13 cellular contexts compared by ENCODE assay signal in genomic region chr15:35082371-35083348, GRCh38. TPM values are rescaled to one million over a fixed set of nuclear protein-coding genes. Genes with fewer than 3 reads are reported as not detected.
DNase-seq lines count a peak whose midpoint lies in the region; ATAC-seq, FAIRE-seq and TF ChIP-seq lines count a peak whose summit lies in the region.
"Not testable (repeated sequence)": the region's sequence is repeated elsewhere in the genome, so short reads cannot be mapped to it uniquely, and the experiment has no call there.
"Had no signal": no experiment of that assay in that cellular context is flagged by ENCODE, and none has a peak within 500 bp of the region (broad histone marks: within the 10 kb centered on the region; RNA-seq: fewer than 3 reads in every experiment).

No MANE protein-coding gene starts in this region.

- not testable (repeated sequence) for H3K4me1 ChIP-seq in K562 (replicated peaks in 1 of 2; ENCODE audit: control insufficient read depth in 2 of 2, insufficient read depth in 2 of 2, low read length in 2 of 2); neuronal stem cell (ENCODE audit: control insufficient read depth in 2 of 2, insufficient read depth in 1 of 2, low read depth in 1 of 2, low read length in 2 of 2)
- peaks cover 18% of the 10 kb centered on the region for H3K4me1 ChIP-seq in HepG2 (ENCODE audit: insufficient read depth, low read length)

- H3K4me3 ChIP-seq in K562; HepG2 (replicated peaks in 1 of 3; ENCODE audit: insufficient read depth in 1 of 3, low read depth in 2 of 3, low read length in 3 of 3); neuronal stem cell (ENCODE audit: low read length in 2 of 2): not testable (repeated sequence)

- H3K9me3 ChIP-seq in K562 (replicated peaks; ENCODE audit: control insufficient read depth, insufficient read depth, low read depth, low read length); HepG2 (ENCODE audit: low read length); neuronal stem cell (replicated peaks in 1 of 2; ENCODE audit: control insufficient read depth in 2 of 2, insufficient read depth in 1 of 2, low read depth in 1 of 2, low read length in 2 of 2): not testable (repeated sequence)

- not testable (repeated sequence) for H3K9ac ChIP-seq in K562 (ENCODE audit: insufficient read depth in 1 of 2, low read depth in 2 of 2, low read length in 2 of 2); HepG2 (ENCODE audit: insufficient read depth, low read depth, low read length); neuronal stem cell (ENCODE audit: low read depth, low read length, poor library complexity)

- H3K4ac ChIP-seq in neuronal stem cell (ENCODE audit: low read length): not testable (repeated sequence)

- not testable (repeated sequence) for H2AK5ac ChIP-seq in neuronal stem cell (ENCODE audit: low read depth, low read length)

- DNase-seq in GM19239 (ENCODE audit: insufficient read length, low spot score); K562 (ENCODE audit: extremely low read depth in 1 of 4, low spot score in 3 of 4); HepG2 (ENCODE audit: low spot score); neuronal stem cell (ENCODE audit: low spot score): not testable (repeated sequence)

- not testable (repeated sequence) for H3K4me2 ChIP-seq in K562 (ENCODE audit: insufficient read depth, low read length); HepG2 (ENCODE audit: low read depth, low read length); neuronal stem cell (ENCODE audit: insufficient read depth, low read length, poor library complexity, severe bottlenecking)

- not testable (repeated sequence) for H3K9me1 ChIP-seq in K562 (ENCODE audit: control insufficient read depth, insufficient read depth, low read length)

- not testable (repeated sequence) for H4K8ac ChIP-seq in neuronal stem cell (ENCODE audit: low read depth, low read length)

- H4K20me1 ChIP-seq in K562 (replicated peaks; ENCODE audit: control insufficient read depth, insufficient read depth, low read length); HepG2 (ENCODE audit: insufficient read depth, low read length): not testable (repeated sequence)

- peak overlapping the region; percentile 21 for H3K14ac ChIP-seq in neuronal stem cell (ENCODE audit: low read length)

- FAIRE-seq in A204.1 (lab: Jason Lieb, UNC): peak; percentile 32
- peak; percentile 64 for FAIRE-seq in GM19239 (lab: Jason Lieb, UNC)
- peak; percentile 42 for FAIRE-seq in K562 (lab: Jason Lieb, UNC)
- peak; percentile 57 for FAIRE-seq in HepG2 (lab: Jason Lieb, UNC)

- WGBS in K562 (ENCODE audit: insufficient coverage, low coverage, missing lambda C conversion rate): 79% methylated on average over 12 of the region's 36 CpGs
- 76% methylated on average over 17 of the region's 36 CpGs for WGBS in HepG2 (ENCODE audit: low lambda C conversion rate)
- WGBS in neuronal stem cell (ENCODE audit: extremely low coverage in 2 of 2, insufficient read length in 2 of 2, insufficient replicate concordance in 1 of 2), 2 donors: no CpG with 5 or more reads among the region's 36 CpGs

- H4K91ac ChIP-seq in neuronal stem cell (ENCODE audit: low read depth, low read length, poor library complexity): not testable (repeated sequence)

- not testable (repeated sequence) for H2BK120ac ChIP-seq in neuronal stem cell (ENCODE audit: low read depth, low read length)

- not testable (repeated sequence) for H3K27ac ChIP-seq in K562 (ENCODE audit: extremely low read depth, low read depth, low read length); HepG2 (ENCODE audit: extremely low read length, insufficient read depth, low read length); neuronal stem cell (replicated peaks; ENCODE audit: low read length)

- not testable (repeated sequence) for TF ChIP-seq EP300 in K562 (IDR thresholded peaks at IDR 0.05; ENCODE audit: low read length); HepG2 (IDR thresholded peaks at IDR 0.05; ENCODE audit: low read depth in 2 of 2, low read length in 2 of 2); HepG2 (CRISPR knock-in tag; IDR thresholded peaks at IDR 0.05; ENCODE audit: borderline replicate concordance)

- H3K18ac ChIP-seq in neuronal stem cell (ENCODE audit: low read length): not testable (repeated sequence)

- in situ Hi-C loops in K562 (cut with MboI): loop anchor here (25.0 kb wide), 1 partner anchor 205 kb away; no protein-coding TSS in a partner anchor
- in situ Hi-C loops in HepG2 (cut with HindIII; ENCODE audit: extremely low pct_ligation_motif_present, low pct_unique_long_range_greater_than_20kb): not testable (repeated sequence)

- POLR2A ChIA-PET in K562 (lab: Yijun Ruan, JAX); HepG2 (lab: Yijun Ruan, JAX): not testable (repeated sequence)

- not testable (repeated sequence) for H2AFZ ChIP-seq in K562 (ENCODE audit: low read depth, low read length); HepG2 (ENCODE audit: low read length); neuronal stem cell (ENCODE audit: low read length)

- H3K27me3 ChIP-seq in K562 (ENCODE audit: control insufficient read depth in 2 of 2, insufficient read depth in 2 of 2, low read length in 2 of 2); HepG2 (ENCODE audit: control insufficient read depth in 1 of 2, insufficient read depth in 2 of 2, low read length in 2 of 2); neuronal stem cell (ENCODE audit: control insufficient read depth in 3 of 3, insufficient read depth in 3 of 3, low read depth in 1 of 3, low read length in 3 of 3): not testable (repeated sequence)

- CTCF ChIA-PET in K562 (lab: Yijun Ruan, JAX; ENCODE audit: low intra/inter-chr PET ratio); HepG2 (lab: Yijun Ruan, JAX; ENCODE audit: low intra/inter-chr PET ratio, low total read pairs): not testable (repeated sequence)

- BruUV-seq in K562 (replicated peaks; lab: Mats Ljungman, UMichigan); HepG2 (replicated peaks; lab: Mats Ljungman, UMichigan): not testable (repeated sequence)

- H2BK5ac ChIP-seq in neuronal stem cell (ENCODE audit: low read length): not testable (repeated sequence)

- TF ChIP-seq CTCF in K562 (IDR thresholded peaks at IDR 0.05 in 2 of 3, conservative IDR thresholded peaks at IDR 0.05 in 1 of 3; ENCODE audit: insufficient read depth in 2 of 3, low read depth in 1 of 3, low read length in 3 of 3); HepG2 (CRISPR knock-in tag; IDR thresholded peaks at IDR 0.05): not testable (repeated sequence)

- H3K79me2 ChIP-seq in K562 (ENCODE audit: control insufficient read depth, insufficient read depth, low read length); HepG2 (ENCODE audit: insufficient read depth, low read length): not testable (repeated sequence)

- TF ChIP-seq RAD21 in K562 (CRISPR knock-in tag; conservative IDR thresholded peaks at IDR 0.05 in 1 of 2, IDR thresholded peaks at IDR 0.05 in 1 of 2); HepG2 (CRISPR knock-in tag; IDR thresholded peaks at IDR 0.05): not testable (repeated sequence)

- ATAC-seq in K562, HepG2: not testable (repeated sequence)

- not testable (repeated sequence) for H2BK15ac ChIP-seq in neuronal stem cell (ENCODE audit: low read length)

- not testable (repeated sequence) for H3K36me3 ChIP-seq in K562 (ENCODE audit: control insufficient read depth, insufficient read depth, low read length); HepG2 (replicated peaks in 1 of 2; ENCODE audit: control insufficient read depth in 1 of 2, insufficient read depth in 2 of 2, low read length in 2 of 2); neuronal stem cell (replicated peaks in 1 of 2; ENCODE audit: control insufficient read depth in 2 of 2, insufficient read depth in 2 of 2, low read length in 2 of 2)

- intact Hi-C loops in K562 (cut with micrococcal nuclease); HepG2 (cut with micrococcal nuclease; ENCODE audit: unreplicated experiment): not testable (repeated sequence)

- H2BK12ac ChIP-seq in neuronal stem cell (ENCODE audit: low read length): not testable (repeated sequence)

- not testable (repeated sequence) for TF ChIP-seq POLR2A in K562 (conservative IDR thresholded peaks at IDR 0.05); HepG2 (IDR thresholded peaks at IDR 0.05; ENCODE audit: insufficient read depth in 1 of 2, low read depth in 2 of 2, low read length in 2 of 2)

- H3K23ac ChIP-seq in neuronal stem cell (ENCODE audit: low read depth, low read length, poor library complexity): not testable (repeated sequence)

- not testable (repeated sequence) for H3K79me1 ChIP-seq in neuronal stem cell (ENCODE audit: low read depth, low read length)

RNA-seq across cellular contexts. Expression of gene NANOGP8, which starts 2.4 kb away (rescaled TPM):
- not detected in 2 replicates for total RNA-seq in K562 (2011; cell fraction: chromatin; rRNA removed; ENCODE audit: low replicate concordance)
- not detected in 2 replicates for total RNA-seq in K562 (2011; cell fraction: nucleolus; rRNA removed)
- not detected in 2 replicates for total RNA-seq in K562 (2011; cell fraction: nucleoplasm; rRNA removed)
- total RNA-seq in K562 (2014; rRNA removed): not detected in 2 replicates
- total RNA-seq in K562 (2014; rRNA removed; fragmentation: Illumina TruSeq; extraction: Trizol): not detected in 2 replicates
- total RNA-seq in K562 (2015; rRNA removed; fragmentation: Illumina TruSeq; extraction: Trizol): not detected in 2 replicates
- not detected in 2 replicates for total RNA-seq in K562 (2021)
- polyA plus RNA-seq in K562 (2011; rRNA removed): not detected in 2 replicates
- not detected in 2 replicates for polyA plus RNA-seq in K562 (2011; cell fraction: cytosol; rRNA removed)
- polyA plus RNA-seq in K562 (2011; cell fraction: nucleus; rRNA removed): not detected in 2 replicates
- polyA plus RNA-seq in K562 (2012): not detected in 2 replicates
- not detected in 2 replicates for polyA plus RNA-seq in K562 (2014; fragmentation: Illumina TruSeq; extraction: Trizol)
- polyA plus RNA-seq in K562 (2014; fragmentation: Nextera tagmentation; extraction: Ambion mirVana): not detected
- polyA plus RNA-seq in K562 (2014; rRNA removed): not detected in 2 replicates
- polyA minus RNA-seq in K562 (2011; rRNA and poly(A)+ RNA removed): not detected in 2 replicates
- polyA minus RNA-seq in K562 (2011; cell fraction: cytosol; rRNA and poly(A)+ RNA removed): not detected in 2 replicates
- not detected in 2 replicates for polyA minus RNA-seq in K562 (2011; cell fraction: nucleus; rRNA and poly(A)+ RNA removed)
- 0.25 and 0.27 TPM in 2 replicates for total RNA-seq in HepG2 (2016; rRNA removed; fragmentation: Illumina TruSeq; extraction: Trizol)
- total RNA-seq in HepG2 (2016; cell fraction: cytosol; rRNA removed; fragmentation: Illumina TruSeq; extraction: Trizol; ENCODE audit: low read depth): not detected in 2 replicates
- 0.27 TPM in 1 of 2 replicates, not detected in the other for total RNA-seq in HepG2 (2016; cell fraction: insoluble cytoplasmic fraction; rRNA removed; fragmentation: Illumina TruSeq; extraction: Trizol)
- not detected in 2 replicates for total RNA-seq in HepG2 (2016; cell fraction: membrane; rRNA removed; fragmentation: Illumina TruSeq; extraction: Trizol)
- total RNA-seq in HepG2 (2016; cell fraction: nucleus; rRNA removed; fragmentation: Illumina TruSeq; extraction: Trizol): not detected in 2 replicates
- polyA plus RNA-seq in HepG2 (2011; rRNA removed): 0.09 TPM in 1 of 2 replicates, not detected in the other
- polyA plus RNA-seq in HepG2 (2011; cell fraction: cytosol; rRNA removed): 0.12 TPM in 1 of 2 replicates, not detected in the other
- 0.73 and 0.90 TPM in 2 replicates for polyA plus RNA-seq in HepG2 (2011; cell fraction: nucleus; rRNA removed)
- polyA plus RNA-seq in HepG2 (2012): 0.28 TPM in 1 of 2 replicates, not detected in the other
- polyA plus RNA-seq in HepG2 (2016; cell fraction: cytosol; fragmentation: Illumina TruSeq; extraction: Trizol; ENCODE audit: low read depth): 0.17 TPM in 1 of 2 replicates, not detected in the other
- not detected in 2 replicates for polyA plus RNA-seq in HepG2 (2016; cell fraction: insoluble cytoplasmic fraction; fragmentation: Illumina TruSeq; extraction: Trizol; ENCODE audit: low read depth)
- polyA plus RNA-seq in HepG2 (2016; cell fraction: membrane; fragmentation: Illumina TruSeq; extraction: Trizol; ENCODE audit: low read depth): not detected in 2 replicates
- polyA plus RNA-seq in HepG2 (2016; cell fraction: nucleus; fragmentation: Illumina TruSeq; extraction: Trizol; ENCODE audit: insufficient read depth, low read depth): not detected in 2 replicates
- 0.49 and 0.92 TPM in 2 replicates for polyA minus RNA-seq in HepG2 (2011; rRNA and poly(A)+ RNA removed; ENCODE audit: low replicate concordance)
- polyA minus RNA-seq in HepG2 (2011; cell fraction: cytosol; rRNA and poly(A)+ RNA removed): 0.79 TPM in 1 of 2 replicates, not detected in the other
- 2.3 and 3.2 TPM in 2 replicates for polyA minus RNA-seq in HepG2 (2011; cell fraction: nucleus; rRNA and poly(A)+ RNA removed)
- polyA plus RNA-seq in neuronal stem cell (2013, experiment 1 of 2): not detected
- polyA plus RNA-seq in neuronal stem cell (2013, experiment 2 of 2): 0.07 TPM
- total RNA-seq: A172; A673; CD4-positive, alpha-beta memory T cell; CD4-positive, CD25-positive, alpha-beta regulatory T cell; CD8-positive, alpha-beta memory T cell; Daoy; G401 had no signal
- polyA plus RNA-seq: CD14-positive monocyte; CD4-positive, alpha-beta memory T cell; CD4-positive, CD25-positive, alpha-beta regulatory T cell; CD8-positive, alpha-beta memory T cell had no signal
